In genomic region chr21:42145569-42146250, GRCh38 we compare ENCODE assay signal across 8 cellular contexts.
DNase-seq lines count a peak whose midpoint lies in the region; ATAC-seq and TF ChIP-seq lines count a peak whose summit lies in the region.

No MANE protein-coding gene starts in this region.

- peak; percentile 98 for TF ChIP-seq CTCF in GM12864 (IDR thresholded peaks at IDR 0.05; ENCODE audit: low read depth, low read length, missing control alignments)
- peak; percentile 85 to 93 (median 89) for TF ChIP-seq CTCF in ascending aorta (IDR thresholded peaks at IDR 0.05)
- peak; percentile 94 for TF ChIP-seq CTCF in retinal pigment epithelial cell (conservative IDR thresholded peaks at IDR 0.05; ENCODE audit: low read depth, low read length)

- H3K9me3 Mint-ChIP-seq in T-helper 2 cell treated with Interferon-gamma antibody and Interleukin-4, amounts not matched to agents 5 μg/mL and 100 μg/mL, for 36 hours, result no peaks in the 10 kb centered on the region

- ATAC-seq in right cardiac atrium (peak; percentile 60 to 67), HG03460 (IDR thresholded peaks at IDR 0.05; ENCODE audit: unreplicated experiment) (no peak), GM18909 (IDR thresholded peaks at IDR 0.05; ENCODE audit: poor library complexity, unreplicated experiment) (no peak)

- H3K27ac ChIP-seq in ascending aorta, result no peak overlapping the region
- H3K27ac ChIP-seq in right cardiac atrium (ENCODE audit: low read length), result no peak overlapping the region

- peak; percentile 18 for DNase-seq in GM12864 (ENCODE audit: low read depth)
- peak; percentile 75 for DNase-seq in NCI-H1436 (lab: John Stamatoyannopoulos, UW)
- peak; percentile 47 for DNase-seq in T-helper 2 cell treated with Interferon-gamma antibody and Interleukin-4, amounts not matched to agents 5 μg/mL and 100 μg/mL, for 36 hours (ENCODE audit: low spot score)
- peak; percentile 5 to 71 for DNase-seq in ascending aorta (ENCODE audit: low spot score in 2 of 2)
- peak in 1 of 3 donors; percentile 41 for DNase-seq in right cardiac atrium
- no peak for DNase-seq in retinal pigment epithelial cell (ENCODE audit: low read depth)

- no peak overlapping the region for H3K4me3 Mint-ChIP-seq in T-helper 2 cell treated with Interferon-gamma antibody and Interleukin-4, amounts not matched to agents 5 μg/mL and 100 μg/mL, for 36 hours

- H3K4me1 Mint-ChIP-seq in T-helper 2 cell treated with Interferon-gamma antibody and Interleukin-4, amounts not matched to agents 5 μg/mL and 100 μg/mL, for 36 hours (ENCODE audit: low read depth), result peaks cover 11% of the 10 kb centered on the region

- 32% methylated on average over 14 of the region's 14 CpGs for WGBS in right cardiac atrium

- no peak overlapping the region for H3K27ac Mint-ChIP-seq in T-helper 2 cell treated with Interferon-gamma antibody and Interleukin-4, amounts not matched to agents 5 μg/mL and 100 μg/mL, for 36 hours

- no peak overlapping the region for H3K4me3 ChIP-seq in GM12864 (ENCODE audit: low read depth, low read length)
- H3K4me3 ChIP-seq in ascending aorta, result no peak overlapping the region
- H3K4me3 ChIP-seq in right cardiac atrium (ENCODE audit: low read length), result no peak overlapping the region
- no peak overlapping the region for H3K4me3 ChIP-seq in retinal pigment epithelial cell (ENCODE audit: low read length)

- no peaks in the 10 kb centered on the region for H3K9me3 ChIP-seq in ascending aorta
- no peaks in the 10 kb centered on the region for H3K9me3 ChIP-seq in right cardiac atrium (ENCODE audit: control insufficient read depth, low read length)

- no peaks in the 10 kb centered on the region for H3K36me3 Mint-ChIP-seq in T-helper 2 cell treated with Interferon-gamma antibody and Interleukin-4, amounts not matched to agents 5 μg/mL and 100 μg/mL, for 36 hours (ENCODE audit: low read depth)

- H3K27me3 Mint-ChIP-seq in T-helper 2 cell treated with Interferon-gamma antibody and Interleukin-4, amounts not matched to agents 5 μg/mL and 100 μg/mL, for 36 hours (ENCODE audit: low read depth), result peaks cover 6% of the 10 kb centered on the region

- H3K36me3 ChIP-seq in ascending aorta, result no peaks in the 10 kb centered on the region

- H3K27me3 ChIP-seq in ascending aorta (no peaks in the 10 kb centered on the region), right cardiac atrium (ENCODE audit: control insufficient read depth, insufficient read depth) (no peaks in the 10 kb centered on the region)

- intact Hi-C loops in ascending aorta (cut with DNase I) (loop anchor here (1.0 kb wide), 1 partner anchor 113 kb away; no protein-coding TSS in a partner anchor), right cardiac atrium (cut with DNase I) (loop anchor here (5.0 to 10.0 kb wide), 3 partner anchors 299 to 307 kb away; no protein-coding TSS in a partner anchor)

- no peaks in the 10 kb centered on the region for H3K4me1 ChIP-seq in ascending aorta
- H3K4me1 ChIP-seq in right cardiac atrium (ENCODE audit: control insufficient read depth, insufficient read depth, low read length), result no peaks in the 10 kb centered on the region

Comparison
In these comparisons a context has a peak if more than half of its experiments do, and no peak if none do; other contexts are left out.
1. ATAC-seq: peak in right cardiac atrium (2 of 2); none in HG03460 (single experiment) and GM18909 (single experiment).
2. Peak in every context shown above with its lines, with median percentiles within 50 percentile points of each other: CTCF ChIP-seq.